8 cellular contexts compared by ENCODE assay signal in the genomic region with DNA sequence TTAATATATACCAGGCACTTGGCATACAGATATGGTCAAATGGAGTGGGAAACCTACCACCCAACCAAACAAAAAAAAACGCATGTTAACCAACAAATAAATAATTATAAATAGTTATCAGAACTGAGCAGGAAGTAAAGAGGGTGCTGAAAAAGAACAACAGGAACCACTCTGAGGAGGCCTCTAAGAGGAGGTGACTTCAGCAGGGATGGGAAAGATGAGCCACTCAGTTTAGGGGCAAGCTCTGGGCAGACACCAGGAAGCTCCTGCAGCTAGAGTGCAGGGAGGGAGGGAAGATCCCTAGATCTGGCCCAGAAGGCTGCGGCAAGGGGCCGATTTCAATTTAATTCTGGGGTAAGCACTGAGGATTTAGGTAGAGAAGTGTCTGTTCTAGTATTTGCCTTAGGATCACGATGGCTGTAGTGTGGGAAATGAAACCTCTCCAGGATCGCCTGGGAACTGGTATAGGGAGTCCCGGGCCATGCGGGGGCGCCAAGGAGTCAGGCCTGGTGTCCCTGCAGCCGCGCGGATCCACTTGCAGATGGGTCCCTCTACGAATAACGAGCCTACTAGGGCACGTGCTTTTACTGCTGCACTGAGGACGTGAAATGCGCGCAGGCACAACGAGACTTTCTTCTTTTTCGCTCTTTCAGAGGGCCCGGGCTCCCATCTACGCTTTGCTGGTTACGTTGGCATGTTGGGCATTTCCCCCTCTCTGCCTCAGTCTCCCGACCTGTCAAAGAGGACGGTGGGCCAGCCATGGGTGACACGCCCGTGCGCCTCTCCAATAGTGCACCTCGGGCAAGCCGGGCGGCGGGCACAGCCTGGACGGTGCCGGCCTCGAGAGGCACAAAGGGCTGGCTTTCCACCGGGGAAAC. TPM values are rescaled to one million over a fixed set of nuclear protein-coding genes. Genes with fewer than 3 reads are reported as not detected.
A peak's percentile ranks its signal among the peaks of the same experiment; 100 is the strongest.
DNase-seq lines count a peak whose midpoint lies in the region; ATAC-seq, FAIRE-seq and TF ChIP-seq lines count a peak whose summit lies in the region.

No MANE protein-coding gene starts in this region.

- WGBS in IMR-90 (ENCODE audit: extremely low coverage in 2 of 2, insufficient read length in 1 of 2), 2 experiments, result 9% methylated on average over 29 of the region's 35 CpGs; no CpG with 5 or more reads in 1 of the 2 experiments

- H3K56ac ChIP-seq in IMR-90 (ENCODE audit: extremely low read depth, insufficient read depth, low read length), result peak overlapping the region; percentile 35; the same call in 1 of the 2 replicates

- H3K4me1 ChIP-seq in IMR-90 (ENCODE audit: control insufficient read depth, insufficient read depth, low read length) (peaks cover 23% of the 10 kb centered on the region), fibroblast of lung (ENCODE audit: control insufficient read depth, extremely low read depth, insufficient read depth, low read length) (peaks cover 11% of the 10 kb centered on the region)

- peak overlapping the region; percentile 91 for H2BK120ac ChIP-seq in IMR-90 (ENCODE audit: low read depth, low read length)

- intact Hi-C loops in IMR-90 (cut with micrococcal nuclease), result loop anchor here (1.0 to 10.0 kb wide), 3 partner anchors 63 to 548 kb away; no protein-coding TSS in a partner anchor

- no peak for FAIRE-seq in RCC 7860 (lab: Jason Lieb, UNC)

- peak overlapping the region; percentile 66 for H4K5ac ChIP-seq in IMR-90 (ENCODE audit: low read depth, low read length)

- H4K91ac ChIP-seq in IMR-90 (ENCODE audit: insufficient read depth, low read depth, low read length), result peak overlapping the region; percentile 71

- H3K18ac ChIP-seq in IMR-90 (ENCODE audit: low read depth, low read length), result peak overlapping the region; percentile 44; the same call in 1 of the 2 replicates

- peak overlapping the region; percentile 99 for H2AFZ ChIP-seq in IMR-90 (replicated peaks; ENCODE audit: low read length, poor library complexity)
- peak overlapping the region; percentile 79 for H2AFZ ChIP-seq in fibroblast of lung (ENCODE audit: low read length)

- no peaks in the 10 kb centered on the region for H3K27me3 ChIP-seq in IMR-90 (ENCODE audit: control insufficient read depth, insufficient read depth, low read length)
- no peaks in the 10 kb centered on the region for H3K27me3 ChIP-seq in fibroblast of lung (ENCODE audit: control insufficient read depth, insufficient read depth, low read length)

- peak overlapping the region; percentile 58 for H2BK20ac ChIP-seq in IMR-90 (ENCODE audit: low read depth, low read length)

- H2BK15ac ChIP-seq in IMR-90 (ENCODE audit: low read depth, low read length), result peak overlapping the region; percentile 94; the same call in 2 of the 3 replicates

- H3K36me3 ChIP-seq in IMR-90 (ENCODE audit: control insufficient read depth, insufficient read depth, low read length) (peaks cover 2% of the 10 kb centered on the region; the same call in 1 of the 2 replicates), fibroblast of lung (ENCODE audit: control insufficient read depth, insufficient read depth, low read length) (no peaks in the 10 kb centered on the region)

- POLR2A ChIA-PET in IMR-90 (lab: Charles Lee; ENCODE audit: unreplicated experiment), result no interaction called here

- peak; percentile 78 for TF ChIP-seq RAD21 in IMR-90 (IDR thresholded peaks at IDR 0.05; ENCODE audit: low read length)

- H2AK9ac ChIP-seq in IMR-90 (replicated peaks; ENCODE audit: low read depth, low read length, poor library complexity), result peak overlapping the region; percentile 56

- H3K4me3 ChIP-seq in IMR-90 (ENCODE audit: insufficient read depth, low read depth, low read length) (peak overlapping the region; percentile 77), fibroblast of lung (replicated peaks in 1 of 4; ENCODE audit: control extremely low read depth in 1 of 4, insufficient read depth in 1 of 4, low read depth in 3 of 4, low read length in 4 of 4) (peak overlapping the region; percentile 4 to 81 (median 42))

- H3K9ac ChIP-seq in IMR-90 (ENCODE audit: low read depth, low read length) (peak overlapping the region; percentile 65), fibroblast of lung (ENCODE audit: insufficient read depth, low read length) (peak overlapping the region; percentile 47)

- peak overlapping the region; percentile 83 for H3K27ac ChIP-seq in IMR-90 (ENCODE audit: insufficient read depth, low read length)
- H3K27ac ChIP-seq in fibroblast of lung (ENCODE audit: insufficient read depth, low read length), result peak overlapping the region; percentile 75

- DNase-seq in Daoy (ENCODE audit: low read depth), result peak; percentile 88
- DNase-seq in IMR-90, result peak; percentile 89
- peak; percentile 69 for DNase-seq in RCC 7860 (ENCODE audit: low spot score)
- DNase-seq in activated T-helper 1 cell treated with anti-CD3 and anti-CD28 coated beads, Interleukin-2, amount 50 U/mL, for 16 hours (ENCODE audit: low read depth in 1 of 2, low spot score in 1 of 2), result peak; percentile 37 to 46
- DNase-seq in fibroblast of lung (ENCODE audit: low read depth in 2 of 2), result peak; percentile 89 to 92
- DNase-seq in myocyte (ENCODE audit: low read depth), result peak; percentile 88
- DNase-seq in stimulated activated CD8-positive, alpha-beta memory T cell treated with anti-CD3 and anti-CD28 coated beads, Interleukin-7, amount 100 ng/mL, for 4 hours (ENCODE audit: low read depth in 2 of 2), result peak; percentile 40 to 61

- CTCF ChIA-PET in IMR-90 (lab: Yijun Ruan, JAX), result interaction anchor here (0.6 to 0.7 kb wide), 2 partner anchors 51 to 67 kb away, joined by 3 read pairs; no protein-coding TSS in a partner anchor

- TF ChIP-seq POLR2A in IMR-90 (IDR thresholded peaks at IDR 0.05; ENCODE audit: low read depth, low read length), result no peak

- H4K8ac ChIP-seq in IMR-90 (ENCODE audit: low read depth in 2 of 2, low read length in 2 of 2), result peak overlapping the region; percentile 76 to 88

- H3K79me1 ChIP-seq in IMR-90 (ENCODE audit: low read depth in 1 of 2, low read length in 2 of 2), result peaks cover 0 to 44% of the 10 kb centered on the region in 2 experiments; a peak in 2 of 4 replicates

- no peaks in the 10 kb centered on the region for H3K9me3 ChIP-seq in IMR-90 (ENCODE audit: control insufficient read depth, insufficient read depth, low read length)
- H3K9me3 ChIP-seq in fibroblast of lung (ENCODE audit: control insufficient read depth, insufficient read depth, low read depth, low read length), result no peaks in the 10 kb centered on the region

- dilution Hi-C loops in IMR-90 (cut with HindIII; ENCODE audit: low sequenced_read_pairs, unreplicated experiment), result no loop called here

- peak overlapping the region; percentile 77 for H2AK5ac ChIP-seq in IMR-90 (ENCODE audit: low read depth, low read length)

- H4K20me1 ChIP-seq in IMR-90 (ENCODE audit: insufficient read depth, low read length) (peaks cover 30% of the 10 kb centered on the region), fibroblast of lung (ENCODE audit: control insufficient read depth, extremely low read depth, insufficient read depth, low read length) (no peaks in the 10 kb centered on the region)

- peak overlapping the region; percentile 93 for H3K14ac ChIP-seq in IMR-90 (replicated peaks; ENCODE audit: low read depth, low read length)

- ATAC-seq in IMR-90 (ENCODE audit: low read depth) (peak; percentile 68), GM21447 (IDR thresholded peaks at IDR 0.05; ENCODE audit: unreplicated experiment) (no peak)

- peak overlapping the region; percentile 66; the same call in 1 of the 2 replicates for H3K23ac ChIP-seq in IMR-90 (ENCODE audit: low read depth, low read length)

- peak overlapping the region; percentile 90 for H3K4me2 ChIP-seq in IMR-90 (ENCODE audit: low read depth, low read length)
- H3K4me2 ChIP-seq in fibroblast of lung (ENCODE audit: extremely low read depth, insufficient read depth, low read length), result peak overlapping the region; percentile 72

- in situ Hi-C loops in IMR-90 (cut with MboI; ENCODE audit: low sequenced_read_pairs), result loop anchor here (10.0 kb wide), 1 partner anchor 62 kb away; no protein-coding TSS in a partner anchor

- TF ChIP-seq CTCF in IMR-90 (conservative IDR thresholded peaks at IDR 0.05; ENCODE audit: low read depth, low read length) (peak; percentile 82), fibroblast of lung (conservative IDR thresholded peaks at IDR 0.05 in 1 of 2, IDR thresholded peaks at IDR 0.05 in 1 of 2; ENCODE audit: low read depth in 1 of 2, low read length in 2 of 2) (peak; percentile 86 to 89)

- peak overlapping the region; percentile 74 for H3K4ac ChIP-seq in IMR-90 (ENCODE audit: low read depth, low read length)

- H2BK5ac ChIP-seq in IMR-90 (ENCODE audit: low read depth, low read length, poor library complexity, severe bottlenecking), result peak overlapping the region; percentile 92

- peaks cover 24% of the 10 kb centered on the region for H3K9me1 ChIP-seq in IMR-90 (ENCODE audit: insufficient read depth, low read length)

- H3K79me2 ChIP-seq in fibroblast of lung (ENCODE audit: control insufficient read depth, insufficient read depth, low read length), result peaks cover 40% of the 10 kb centered on the region

- BruUV-seq in IMR-90 (replicated peaks; lab: Mats Ljungman, UMichigan), result no TSS peak

TF ChIP-seq in IMR-90, 13 proteins besides CTCF, POLR2A, EP300 and RAD21 (continues in another document):
- TF ChIP-seq SMC3 (IDR thresholded peaks at IDR 0.05; ENCODE audit: low read depth, low read length) (peak; percentile 85), MAFK (IDR thresholded peaks at IDR 0.05; ENCODE audit: low read depth, low read length) (no peak), RFX5 (IDR thresholded peaks at IDR 0.05; ENCODE audit: low read depth, low read length) (no peak), NFE2L2 (IDR thresholded peaks at IDR 0.05; ENCODE audit: low read depth, low read length) (no peak)
- TF ChIP-seq, protein P1, sequence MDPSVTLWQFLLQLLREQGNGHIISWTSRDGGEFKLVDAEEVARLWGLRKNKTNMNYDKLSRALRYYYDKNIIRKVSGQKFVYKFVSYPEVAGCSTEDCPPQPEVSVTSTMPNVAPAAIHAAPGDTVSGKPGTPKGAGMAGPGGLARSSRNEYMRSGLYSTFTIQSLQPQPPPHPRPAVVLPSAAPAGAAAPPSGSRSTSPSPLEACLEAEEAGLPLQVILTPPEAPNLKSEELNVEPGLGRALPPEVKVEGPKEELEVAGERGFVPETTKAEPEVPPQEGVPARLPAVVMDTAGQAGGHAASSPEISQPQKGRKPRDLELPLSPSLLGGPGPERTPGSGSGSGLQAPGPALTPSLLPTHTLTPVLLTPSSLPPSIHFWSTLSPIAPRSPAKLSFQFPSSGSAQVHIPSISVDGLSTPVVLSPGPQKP (IDR thresholded peaks at IDR 0.05; ENCODE audit: borderline replicate concordance, low read depth, low read length), result no peak

RNA-seq across cellular contexts. Expression of a gene that starts 1.5 kb away (rescaled TPM):
- 4.5 and 4.9 TPM in 2 replicates for total RNA-seq in Daoy (2014; rRNA removed; shearing (Covaris generic))
- total RNA-seq in IMR-90 (2012; rRNA removed) (21.5 and 22.5 TPM in 2 replicates), fibroblast of lung (20.0 and 33.9 TPM in 2 replicates), myocyte (29.2 and 35.9 TPM in 2 replicates)
- polyA plus RNA-seq in IMR-90 (2012; rRNA removed) (20.5 and 20.9 TPM in 2 replicates), fibroblast of lung (16.0 and 16.8 TPM in 2 replicates)
- polyA plus RNA-seq in IMR-90 (2012; cell fraction: cytosol; rRNA removed), result 12.3 and 13.9 TPM in 2 replicates
- 52.7 and 53.0 TPM in 2 replicates for polyA plus RNA-seq in IMR-90 (2012; cell fraction: nucleus; rRNA removed; ENCODE audit: low replicate concordance)
- polyA plus RNA-seq in fibroblast of lung (2012), result 19.7 and 20.4 TPM in 2 replicates
- polyA minus RNA-seq in fibroblast of lung (ENCODE audit: low replicate concordance), result 148 and 253 TPM in 2 replicates
- 12.4 TPM for polyA plus RNA-seq in myocyte (2012)
